9 cellular contexts compared by ENCODE assay signal in genomic region chr6:75281643-75282042, GRCh38. TPM values are rescaled to one million over a fixed set of nuclear protein-coding genes. Genes with fewer than 3 reads are reported as not detected.
A peak's percentile ranks its signal among the peaks of the same experiment; 100 is the strongest.
DNase-seq lines count a peak whose midpoint lies in the region; ATAC-seq, FAIRE-seq and TF ChIP-seq lines count a peak whose summit lies in the region.
"Had no signal": no experiment of that assay in that cellular context is flagged by ENCODE, and none has a peak within 500 bp of the region (broad histone marks: within the 10 kb centered on the region; RNA-seq: fewer than 3 reads in every experiment).

No MANE protein-coding gene starts in this region.

- POLR2A ChIA-PET in CD4-positive, alpha-beta memory T cell (lab: Charles Lee; ENCODE audit: partially characterized antibody) = no interaction called here

- H3K36me3 Mint-ChIP-seq in CD4-positive, alpha-beta memory T cell = peaks cover 4 to 6% of the 10 kb centered on the region in 2 donors
- H3K36me3 Mint-ChIP-seq in activated T-helper 2 cell treated with anti-CD3 and anti-CD28 coated beads, Interferon-gamma antibody, Interleukin-2, Interleukin-4, amounts not matched to agents 10 μg/mL and 5 μg/mL and 100 μg/mL, durations not matched to agents 14 hours and 24 hours and 36 hours (ENCODE audit: low read depth) = peaks cover 23% of the 10 kb centered on the region

- peaks cover 40 to 49% (median 41%) of the 10 kb centered on the region in 4 donors for H3K4me1 Mint-ChIP-seq in CD4-positive, alpha-beta memory T cell
- peaks cover 42% of the 10 kb centered on the region for H3K4me1 Mint-ChIP-seq in activated T-helper 2 cell treated with anti-CD3 and anti-CD28 coated beads, Interferon-gamma antibody, Interleukin-2, Interleukin-4, amounts not matched to agents 10 μg/mL and 5 μg/mL and 100 μg/mL, durations not matched to agents 14 hours and 24 hours and 36 hours (ENCODE audit: low read depth)

- no peak overlapping the region for H3K14ac ChIP-seq in mesenchymal stem cell (ENCODE audit: low read length in 2 of 2)

- H2BK15ac ChIP-seq in mesenchymal stem cell (ENCODE audit: low read depth, poor library complexity, severe bottlenecking) = no peak overlapping the region

- ATAC-seq in gastrocnemius medialis (no peak), GM19463 (IDR thresholded peaks at IDR 0.05; ENCODE audit: unreplicated experiment) (no peak)

- in situ Hi-C loops in gastrocnemius medialis (cut with MboI; ENCODE audit: low sequenced_read_pairs in 4 of 4) = no loop called here

- peak overlapping the region; percentile 35 for H3K4me2 ChIP-seq in mesenchymal stem cell (ENCODE audit: low read length, poor library complexity, severe bottlenecking)

- H3K27me3 ChIP-seq in CD4-positive, alpha-beta memory T cell (ENCODE audit: insufficient read depth, low read length) = no peaks in the 10 kb centered on the region
- H3K27me3 ChIP-seq in mesenchymal stem cell (ENCODE audit: control insufficient read depth in 1 of 2, insufficient read depth in 1 of 2, low read length in 2 of 2) (no peaks in the 10 kb centered on the region), gastrocnemius medialis (no peaks in the 10 kb centered on the region)

- H2BK120ac ChIP-seq in mesenchymal stem cell (ENCODE audit: low read depth, low read length) = no peak overlapping the region

- H3K23ac ChIP-seq in mesenchymal stem cell (ENCODE audit: low read length in 2 of 2) = no peak overlapping the region

- TF ChIP-seq POLR2A in H54 (IDR thresholded peaks at IDR 0.05; ENCODE audit: low read depth, low read length) = no peak
- TF ChIP-seq POLR2A in gastrocnemius medialis (IDR thresholded peaks at IDR 0.05) = no peak

- H3K27ac Mint-ChIP-seq in CD4-positive, alpha-beta memory T cell = peak overlapping the region in 1 of 7 donors; percentile 57
- peak overlapping the region; percentile 74 for H3K27ac Mint-ChIP-seq in activated T-helper 2 cell treated with anti-CD3 and anti-CD28 coated beads, Interferon-gamma antibody, Interleukin-2, Interleukin-4, amounts not matched to agents 10 μg/mL and 5 μg/mL and 100 μg/mL, durations not matched to agents 14 hours and 24 hours and 36 hours

- H3K27ac ChIP-seq in CD4-positive, alpha-beta memory T cell (ENCODE audit: low read depth, low read length) = no peak overlapping the region
- H3K27ac ChIP-seq in mesenchymal stem cell (ENCODE audit: low read length, poor library complexity, severe bottlenecking) (no peak overlapping the region), gastrocnemius medialis (no peak overlapping the region)

- H2AFZ ChIP-seq in mesenchymal stem cell (ENCODE audit: low read depth, low read length) = no peak overlapping the region

- no peak overlapping the region for H2BK5ac ChIP-seq in mesenchymal stem cell (ENCODE audit: low read depth, low read length, poor library complexity, severe bottlenecking)

- H2AK5ac ChIP-seq in mesenchymal stem cell (ENCODE audit: low read length, severe bottlenecking) = no peak overlapping the region

- no peak overlapping the region for H4K8ac ChIP-seq in mesenchymal stem cell (ENCODE audit: low read length)

- no peaks in the 10 kb centered on the region for H3K27me3 Mint-ChIP-seq in CD4-positive, alpha-beta memory T cell
- H3K27me3 Mint-ChIP-seq in activated T-helper 2 cell treated with anti-CD3 and anti-CD28 coated beads, Interferon-gamma antibody, Interleukin-2, Interleukin-4, amounts not matched to agents 10 μg/mL and 5 μg/mL and 100 μg/mL, durations not matched to agents 14 hours and 24 hours and 36 hours (ENCODE audit: low read depth) = no peaks in the 10 kb centered on the region

- no peak for DNase-seq in CD4-positive, alpha-beta memory T cell
- DNase-seq in H54 (ENCODE audit: insufficient read length, low spot score) = no peak
- no peak for DNase-seq in activated T-helper 2 cell treated with anti-CD3 and anti-CD28 coated beads, Interferon-gamma antibody, Interleukin-2, Interleukin-4, amounts not matched to agents 10 μg/mL and 5 μg/mL and 100 μg/mL, durations not matched to agents 14 hours and 24 hours and 36 hours (ENCODE audit: low spot score)
- DNase-seq in mesenchymal stem cell = no peak
- DNase-seq in middle frontal gyrus (ENCODE audit: extremely low spot score, low spot score) = no peak
- DNase-seq in hippocampal formation (lab: John Stamatoyannopoulos, UW) = no peak
- DNase-seq in gastrocnemius medialis = no peak
- DNase-seq: NCI-H1417 had no signal

- no peak overlapping the region for H3K4ac ChIP-seq in mesenchymal stem cell (ENCODE audit: low read depth in 1 of 2, low read length in 2 of 2)

- H3K18ac ChIP-seq in mesenchymal stem cell (ENCODE audit: low read depth in 1 of 2, low read length in 2 of 2) = no peak overlapping the region

- H3K4me1 ChIP-seq in CD4-positive, alpha-beta memory T cell (ENCODE audit: insufficient read depth, low read length) = peaks cover 72% of the 10 kb centered on the region
- H3K4me1 ChIP-seq in mesenchymal stem cell (ENCODE audit: control insufficient read depth, insufficient read depth, low read depth, low read length) (peaks cover 7% of the 10 kb centered on the region), gastrocnemius medialis (peaks cover 67 to 71% of the 10 kb centered on the region in 2 donors)

- intact Hi-C loops in CD4-positive, alpha-beta memory T cell (cut with micrococcal nuclease) = loop anchor here (5.0 to 10.0 kb wide), 2 partner anchors 246 to 463 kb away; partner anchors contain the start of gene MYO6
- intact Hi-C loops in activated T-helper 2 cell treated with anti-CD3 and anti-CD28 coated beads, Interferon-gamma antibody, Interleukin-2, Interleukin-4, amounts not matched to agents 10 μg/mL and 5 μg/mL and 100 μg/mL, durations not matched to agents 14 hours and 24 hours and 36 hours (cut with micrococcal nuclease) = loop anchor here (5.0 to 10.0 kb wide), 2 partner anchors 1757 to 1819 kb away; partner anchors contain the start of genes EEF1A1 and MTO1
- intact Hi-C loops in gastrocnemius medialis (cut with DNase I; ENCODE audit: low total_unique reads) = loop anchor here (5.0 kb wide), 1 partner anchor 39 kb away; the partner anchor contains the start of gene COX7A2

- no peaks in the 10 kb centered on the region for H3K36me3 ChIP-seq in CD4-positive, alpha-beta memory T cell (ENCODE audit: insufficient read depth, low read length)
- H3K36me3 ChIP-seq in mesenchymal stem cell (ENCODE audit: control insufficient read depth in 1 of 2, insufficient read depth in 2 of 2, low read depth in 1 of 2, low read length in 2 of 2) (peaks cover 0 to 1% of the 10 kb centered on the region in 2 experiments), gastrocnemius medialis (no peaks in the 10 kb centered on the region)

- H3K9me3 Mint-ChIP-seq in CD4-positive, alpha-beta memory T cell = peaks cover 0 to 1% (median 0%) of the 10 kb centered on the region in 8 donors
- H3K9me3 Mint-ChIP-seq in activated T-helper 2 cell treated with anti-CD3 and anti-CD28 coated beads, Interferon-gamma antibody, Interleukin-2, Interleukin-4, amounts not matched to agents 10 μg/mL and 5 μg/mL and 100 μg/mL, durations not matched to agents 14 hours and 24 hours and 36 hours = no peaks in the 10 kb centered on the region

- H3K4me3 ChIP-seq in CD4-positive, alpha-beta memory T cell (ENCODE audit: low read length in 2 of 2) = no peak overlapping the region
- H3K4me3 ChIP-seq in mesenchymal stem cell (ENCODE audit: insufficient read depth in 1 of 2, low read depth in 1 of 2, low read length in 2 of 2) (peak overlapping the region in 1 of 2 experiments; percentile 99), gastrocnemius medialis (peak overlapping the region in 1 of 4 donors; percentile 1)

- peak overlapping the region in 5 of 8 donors; percentile 23 to 65 (median 50) for H3K4me3 Mint-ChIP-seq in CD4-positive, alpha-beta memory T cell
- H3K4me3 Mint-ChIP-seq in activated T-helper 2 cell treated with anti-CD3 and anti-CD28 coated beads, Interferon-gamma antibody, Interleukin-2, Interleukin-4, amounts not matched to agents 10 μg/mL and 5 μg/mL and 100 μg/mL, durations not matched to agents 14 hours and 24 hours and 36 hours (ENCODE audit: low read depth) = peak overlapping the region; percentile 58

- H2BK12ac ChIP-seq in mesenchymal stem cell (ENCODE audit: low read length in 2 of 2) = no peak overlapping the region

- no peaks in the 10 kb centered on the region for H3K9me3 ChIP-seq in CD4-positive, alpha-beta memory T cell (ENCODE audit: control insufficient read depth in 1 of 2, low read length in 2 of 2)
- no peaks in the 10 kb centered on the region for H3K9me3 ChIP-seq in mesenchymal stem cell (ENCODE audit: control insufficient read depth, low read length)
- no peaks in the 10 kb centered on the region for H3K9me3 ChIP-seq in gastrocnemius medialis

- no peak for TF ChIP-seq CTCF in gastrocnemius medialis (IDR thresholded peaks at IDR 0.05 in 4 of 5, conservative IDR thresholded peaks at IDR 0.05 in 1 of 5)

- FAIRE-seq in H54 (lab: Jason Lieb, UNC) = peak; percentile 48

- no peak overlapping the region for H4K91ac ChIP-seq in mesenchymal stem cell (ENCODE audit: low read length)

- CTCF ChIA-PET in CD4-positive, alpha-beta memory T cell (lab: Charles Lee; ENCODE audit: partially characterized antibody) = interaction anchor here (1.1 to 1.4 kb wide), 3 partner anchors 11 to 14 kb away, joined by 3 to 7 read pairs (median 6); no protein-coding TSS in a partner anchor

- peak overlapping the region; percentile 98 for H3K9ac ChIP-seq in mesenchymal stem cell (ENCODE audit: low read length)

- no peaks in the 10 kb centered on the region for H3K79me1 ChIP-seq in mesenchymal stem cell (replicated peaks; ENCODE audit: low read length, poor library complexity, severe bottlenecking)

RNA-seq across cellular contexts. Expression of gene TMEM30A, which starts 2.9 kb away (rescaled TPM):
- total RNA-seq in CD4-positive, alpha-beta memory T cell = 10 to 100 TPM; 73.6 to 78.3 TPM
- polyA plus RNA-seq in CD4-positive, alpha-beta memory T cell = 10 to 100 TPM; 44.7 to 56.5 TPM
- total RNA-seq in activated T-helper 2 cell treated with anti-CD3 and anti-CD28 coated beads, Interferon-gamma antibody, Interleukin-2, Interleukin-4, amounts not matched to agents 10 μg/mL and 5 μg/mL and 100 μg/mL, durations not matched to agents 14 hours and 24 hours and 36 hours = 52.7 and 61.6 TPM in 2 replicates
- 154 TPM for polyA plus RNA-seq in mesenchymal stem cell (2013, experiment 1 of 2)
- 164 TPM for polyA plus RNA-seq in mesenchymal stem cell (2013, experiment 2 of 2)
- total RNA-seq in gastrocnemius medialis = 10 to 100 TPM; 23.8 to 44.4 (median 31.9) TPM

RNA-seq across cellular contexts. Expression of gene COX7A2, which starts 38.0 kb away (rescaled TPM):
- 100 to 1,000 TPM; 188 to 201 TPM for total RNA-seq in CD4-positive, alpha-beta memory T cell
- polyA plus RNA-seq in CD4-positive, alpha-beta memory T cell = 1,000 to 10,000 TPM in 1 of 2 donors, 100 to 1,000 TPM in 1; 809 to 1,007 TPM
- 529 and 542 TPM in 2 replicates for total RNA-seq in activated T-helper 2 cell treated with anti-CD3 and anti-CD28 coated beads, Interferon-gamma antibody, Interleukin-2, Interleukin-4, amounts not matched to agents 10 μg/mL and 5 μg/mL and 100 μg/mL, durations not matched to agents 14 hours and 24 hours and 36 hours
- polyA plus RNA-seq in mesenchymal stem cell (2013, experiment 1 of 2) = 986 TPM
- 1,021 TPM for polyA plus RNA-seq in mesenchymal stem cell (2013, experiment 2 of 2)
- total RNA-seq in gastrocnemius medialis = 100 to 1,000 TPM; 166 to 413 (median 222) TPM
